In genomic region chr16:4693296-4693955, GRCh38 we compare ENCODE assay signal across 8 cellular contexts. TPM values are rescaled to one million over a fixed set of nuclear protein-coding genes. Genes with fewer than 3 reads are reported as not detected.
DNase-seq lines count a peak whose midpoint lies in the region; ATAC-seq and TF ChIP-seq lines count a peak whose summit lies in the region.

NUDT16L1 (plus strand) TSS chr16:4693562; CDS start chr16:4693727, 165 bp downstream.

- H3K9me2 ChIP-seq in SK-N-SH: no peaks in the 10 kb centered on the region

- peak within 1 kb of the TSS; percentile 51; the same call in 1 of the 2 replicates for H2AFZ ChIP-seq in SK-N-SH (ENCODE audit: low read depth)

- peaks cover 11% of the 10 kb centered on the region; the same call in 1 of the 2 replicates for H3K79me2 ChIP-seq in SK-N-SH (ENCODE audit: insufficient read depth)

- H3K36me3 ChIP-seq in SK-N-SH (replicated peaks in 1 of 2; ENCODE audit: control insufficient read depth in 1 of 2, insufficient read depth in 2 of 2, low read length in 1 of 2): peaks cover 7 to 39% of the 10 kb centered on the region in 2 experiments

- peaks cover 17% of the 10 kb centered on the region for H3F3A ChIP-seq in SK-N-SH (replicated peaks; ENCODE audit: insufficient read depth)

- H4K20me1 ChIP-seq in SK-N-SH (ENCODE audit: insufficient read depth): no peaks in the 10 kb centered on the region

- peak; percentile 92 for ATAC-seq in HG02588 (IDR thresholded peaks at IDR 0.05; ENCODE audit: unreplicated experiment)

- TF ChIP-seq CTCF in GM10248 (IDR thresholded peaks at IDR 0.05; ENCODE audit: control extremely low read depth, extremely low read depth, low read depth, missing control alignments) (peak; percentile 22), SK-N-SH (IDR thresholded peaks at IDR 0.05) (no peak)

- CTCF ChIA-PET in GM10248 (lab: Yijun Ruan, JAX) (interaction anchor here (0.7 to 2.4 kb wide), 10 partner anchors 10 to 187 kb away, joined by 3 to 6 read pairs (median 4); partner anchors contain the start of gene DNAAF8), SK-N-SH (lab: Yijun Ruan, JAX) (interaction anchor here (1.3 to 2.9 kb wide), 4 partner anchors 14 to 263 kb away, joined by 4 to 16 read pairs (median 6); partner anchors contain the start of gene PPL)

- peaks cover 0 to 26% of the 10 kb centered on the region in 2 experiments; a peak in 1 of 4 replicates for H3K4me1 ChIP-seq in SK-N-SH (ENCODE audit: control insufficient read depth in 1 of 2, insufficient read depth in 2 of 2, low read depth in 1 of 2, low read length in 1 of 2)

- WGBS in SK-N-SH (ENCODE audit: low lambda C conversion rate): 0% methylated on average over 9 of the region's 91 CpGs

- peak within 1 kb of the TSS; percentile 94 for H3K4me2 ChIP-seq in SK-N-SH

- H3K9me3 ChIP-seq in SK-N-SH: no peaks in the 10 kb centered on the region

- POLR2A ChIA-PET in GM10248 (lab: Yijun Ruan, JAX): interaction anchor here (0.6 to 1.8 kb wide), 2 partner anchors 41 to 52 kb away, joined by 4 to 5 read pairs; partner anchors contain the start of gene DNAAF8
- POLR2A ChIA-PET in SK-N-SH (lab: Yijun Ruan, JAX): interaction anchor here (0.6 to 2.3 kb wide), 5 partner anchors 12 to 99 kb away, joined by 3 to 8 read pairs (median 4); partner anchors contain the start of genes ANKS3 and DNAAF8

- TF ChIP-seq RAD21 in SK-N-SH (IDR thresholded peaks at IDR 0.05; ENCODE audit: low read length): no peak

- H3K9ac ChIP-seq in SK-N-SH: peak within 1 kb of the TSS; percentile 82

- peak within 1 kb of the TSS; percentile 91 to 97 for H3K4me3 ChIP-seq in SK-N-SH (ENCODE audit: low read depth in 2 of 2, low read length in 1 of 2)

- DNase-seq in GM10248 (ENCODE audit: extremely low spot score) (peak; percentile 99), NCI-H1092 (lab: John Stamatoyannopoulos, UW) (peak; percentile 95), SK-N-SH (peak; percentile 100), germinal center (ENCODE audit: low spot score) (peak; percentile 99), non-pigmented ciliary epithelial cell (ENCODE audit: low read depth) (peak; percentile 60), substantia nigra (lab: John Stamatoyannopoulos, UW) (peak; percentile 73 to 100 (median 94))
- DNase-seq in activated naive CD4-positive, alpha-beta T cell treated with anti-CD3 and anti-CD28 coated beads, Interleukin-2, amount 50 U/mL, for 16 hours: peak; percentile 98

- peak within 1 kb of the TSS; percentile 47 to 88; a peak in 3 of 4 replicates for H3K27ac ChIP-seq in SK-N-SH (ENCODE audit: low read depth in 2 of 2, low read length in 1 of 2)
- H3K27ac ChIP-seq in substantia nigra (ENCODE audit: low read depth, low read length, poor library complexity, severe bottlenecking): peak within 1 kb of the TSS; percentile 83

- H3K27me3 ChIP-seq in SK-N-SH (ENCODE audit: insufficient read depth): no peaks in the 10 kb centered on the region

- no peak for TF ChIP-seq EP300 in SK-N-SH (IDR thresholded peaks at IDR 0.05; ENCODE audit: borderline replicate concordance in 1 of 2, low read depth in 1 of 2, low read length in 1 of 2)

TF ChIP-seq in SK-N-SH, 30 proteins besides CTCF, POLR2A, EP300 and RAD21:
- TF ChIP-seq MEF2A (IDR thresholded peaks at IDR 0.05; ENCODE audit: borderline replicate concordance, low read depth) (no peak), SMC3 (IDR thresholded peaks at IDR 0.05; ENCODE audit: low read depth, low read length) (no peak), POLR2AphosphoS5 (IDR thresholded peaks at IDR 0.05; ENCODE audit: low read depth, low read length) (peak; percentile 77), CHD2 (IDR thresholded peaks at IDR 0.05; ENCODE audit: low read length, partially characterized antibody) (peak; percentile 18), RXRA (IDR thresholded peaks at IDR 0.05; ENCODE audit: borderline replicate concordance, low read depth) (no peak), NRF1 (IDR thresholded peaks at IDR 0.05; ENCODE audit: low read depth, low read length) (peak; percentile 76), RFX5 (IDR thresholded peaks at IDR 0.05; ENCODE audit: low read length) (0 out of 2 replicates have a peak, but pooled peaks have one; percentile 28), MXI1 (IDR thresholded peaks at IDR 0.05; ENCODE audit: low read depth, low read length) (peak; percentile 56; the same call in 1 of the 2 replicates), YY1 (IDR thresholded peaks at IDR 0.05; ENCODE audit: low read depth) (peak; percentile 68), EZH2phosphoT487 (IDR thresholded peaks at IDR 0.05; ENCODE audit: borderline replicate concordance, low read depth) (no peak), TAF1 (IDR thresholded peaks at IDR 0.05; ENCODE audit: borderline replicate concordance, low read depth, low read length) (peak; percentile 26; the same call in 1 of the 2 replicates), ELF1 (IDR thresholded peaks at IDR 0.05) (no peak), TCF12 (IDR thresholded peaks at IDR 0.05) (no peak)
- TF ChIP-seq, protein P1, sequence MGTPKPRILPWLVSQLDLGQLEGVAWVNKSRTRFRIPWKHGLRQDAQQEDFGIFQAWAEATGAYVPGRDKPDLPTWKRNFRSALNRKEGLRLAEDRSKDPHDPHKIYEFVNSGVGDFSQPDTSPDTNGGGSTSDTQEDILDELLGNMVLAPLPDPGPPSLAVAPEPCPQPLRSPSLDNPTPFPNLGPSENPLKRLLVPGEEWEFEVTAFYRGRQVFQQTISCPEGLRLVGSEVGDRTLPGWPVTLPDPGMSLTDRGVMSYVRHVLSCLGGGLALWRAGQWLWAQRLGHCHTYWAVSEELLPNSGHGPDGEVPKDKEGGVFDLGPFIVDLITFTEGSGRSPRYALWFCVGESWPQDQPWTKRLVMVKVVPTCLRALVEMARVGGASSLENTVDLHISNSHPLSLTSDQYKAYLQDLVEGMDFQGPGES (IDR thresholded peaks at IDR 0.05; ENCODE audit: low read depth, low read length): 0 out of 2 replicates have a peak, but pooled peaks have one; percentile 26
- TF ChIP-seq, protein P2, sequence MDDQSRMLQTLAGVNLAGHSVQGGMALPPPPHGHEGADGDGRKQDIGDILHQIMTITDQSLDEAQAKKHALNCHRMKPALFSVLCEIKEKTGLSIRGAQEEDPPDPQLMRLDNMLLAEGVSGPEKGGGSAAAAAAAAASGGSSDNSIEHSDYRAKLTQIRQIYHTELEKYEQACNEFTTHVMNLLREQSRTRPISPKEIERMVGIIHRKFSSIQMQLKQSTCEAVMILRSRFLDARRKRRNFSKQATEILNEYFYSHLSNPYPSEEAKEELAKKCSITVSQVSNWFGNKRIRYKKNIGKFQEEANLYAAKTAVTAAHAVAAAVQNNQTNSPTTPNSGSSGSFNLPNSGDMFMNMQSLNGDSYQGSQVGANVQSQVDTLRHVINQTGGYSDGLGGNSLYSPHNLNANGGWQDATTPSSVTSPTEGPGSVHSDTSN (IDR thresholded peaks at IDR 0.05): peak; percentile 12; the same call in 1 of the 2 replicates

RNA-seq across cellular contexts. Expression of gene NUDT16L1, which starts in this region (rescaled TPM):
- polyA plus RNA-seq in SK-N-SH (2012; rRNA removed): 45.8 and 45.9 TPM in 2 replicates
- polyA plus RNA-seq in SK-N-SH (2012; cell fraction: cytosol; rRNA removed): 28.8 and 35.6 TPM in 2 replicates
- 52.3 and 65.9 TPM in 2 replicates for polyA plus RNA-seq in SK-N-SH (2012; cell fraction: nucleus; rRNA removed)

Comparison
In these comparisons a context has a peak if more than half of its experiments do, and no peak if none do; other contexts are left out.
1. Peak in every context shown above with its lines: DNase-seq, ATAC-seq, H3K4me3 ChIP-seq and H3K27ac ChIP-seq.